Comparison of ENCODE assay signal across 28 cellular contexts in the genomic region with DNA sequence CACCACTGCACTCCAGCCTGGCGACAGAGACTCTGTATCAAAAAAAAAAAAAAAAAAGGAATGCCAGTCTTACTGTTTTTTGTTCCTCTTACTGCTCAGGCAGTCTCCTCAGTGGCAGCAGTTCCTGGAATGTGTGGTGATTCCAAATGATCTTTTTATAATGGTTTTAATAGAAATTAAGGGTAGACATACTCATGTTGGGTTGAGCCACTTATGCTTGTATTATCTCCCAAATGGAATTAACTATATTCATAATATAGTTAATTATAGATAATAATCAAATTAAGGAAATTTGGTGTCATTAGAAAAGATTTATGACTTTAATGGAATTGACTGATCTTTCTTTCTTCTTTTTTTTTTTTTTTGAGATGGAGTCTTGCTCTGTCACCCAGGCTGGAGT.
"Had no signal": no experiment of that assay in that cellular context is flagged by ENCODE, and none has a peak within 500 bp of the region (broad histone marks: within the 10 kb centered on the region; RNA-seq: fewer than 3 reads in every experiment).

No MANE protein-coding gene starts in this region.

- H3K27ac ChIP-seq: heart right ventricle, left lung, lower lobe of right lung, pancreas, prostate gland, skin epidermis, stomach, testis, tibial artery, upper lobe of right lung had no signal

- H3K27me3 ChIP-seq: left lung, pancreas, stomach, testis, tibial artery, upper lobe of right lung had no signal

- H3K9me3 ChIP-seq: lower lobe of right lung, pancreas, prostate gland, stomach, testis, tibial artery, upper lobe of right lung had no signal

- H3K9me3 Mint-ChIP-seq: immature natural killer cell had no signal

- H3K27ac Mint-ChIP-seq: stimulated activated naive B cell treated with anti-CD40 and anti-IgM and Interleukin-4, amounts not matched to agents 10 μg/mL and 1 μg/mL and 100 μg/mL, for 72 hours had no signal

- ATAC-seq: heart right ventricle; left lung; lower lobe of right lung; naive thymus-derived CD8-positive, alpha-beta T cell; pancreas; right cardiac atrium; sciatic nerve; stimulated activated naive B cell treated with anti-CD40 and anti-IgM and Interleukin-4, amounts not matched to agents 10 μg/mL and 1 μg/mL and 100 μg/mL, for 72 hours; stimulated activated naive CD8-positive, alpha-beta T cell treated with anti-CD3 and anti-CD28 coated beads, Interleukin-15, Interleukin-2, amounts not matched to agents 100 U/mL and 50 U/mL, for 24 hours; upper lobe of right lung had no signal

- H3K4me3 ChIP-seq: heart right ventricle, left lung, lower lobe of right lung, pancreas, prostate gland, skin epidermis, stomach, testis, tibial artery, upper lobe of right lung had no signal

- H3K4me1 ChIP-seq: left lung, lower lobe of right lung, pancreas, prostate gland, testis, tibial artery, upper lobe of right lung had no signal

- H3K27me3 Mint-ChIP-seq: naive thymus-derived CD8-positive, alpha-beta T cell; stimulated activated naive B cell treated with anti-CD40 and anti-IgM and Interleukin-4, amounts not matched to agents 10 μg/mL and 1 μg/mL and 100 μg/mL, for 72 hours had no signal

- DNase-seq: heart right ventricle; hypothalamus; immature natural killer cell; kidney; left colon; left lung; lower lobe of right lung; mammary epithelial cell; mesenchymal stem cell; naive thymus-derived CD8-positive, alpha-beta T cell; pancreas; posterior cingulate gyrus; retina; right cardiac atrium; stimulated activated CD4-positive, alpha-beta T cell treated with anti-CD3 and anti-CD28 coated beads, Interleukin-12 subunit alpha, Interleukin-12 subunit beta, amount 100 ng/mL, for 4 hours; stimulated activated CD4-positive, alpha-beta T cell treated with anti-CD3 and anti-CD28 coated beads, Interleukin-15, amount 100 ng/mL, for 24 hours; stimulated activated CD4-positive, alpha-beta T cell treated with anti-CD3 and anti-CD28 coated beads, Interleukin-2, amount 100 ng/mL, for 24 hours; stimulated activated CD4-positive, alpha-beta T cell treated with anti-CD3 and anti-CD28 coated beads, Interleukin-4, amount 100 ng/mL, for 1 hour; stimulated activated naive B cell treated with anti-CD40 and anti-IgM and Interleukin-4, amounts not matched to agents 10 μg/mL and 1 μg/mL and 100 μg/mL, for 72 hours; stimulated activated naive CD8-positive, alpha-beta T cell treated with anti-CD3 and anti-CD28 coated beads, Interleukin-15, Interleukin-2, amounts not matched to agents 100 U/mL and 50 U/mL, for 24 hours; stomach; testis; tibial artery; trophoblast cell; upper lobe of right lung had no signal

- H3K4me3 Mint-ChIP-seq: immature natural killer cell; naive thymus-derived CD8-positive, alpha-beta T cell; stimulated activated naive B cell treated with anti-CD40 and anti-IgM and Interleukin-4, amounts not matched to agents 10 μg/mL and 1 μg/mL and 100 μg/mL, for 72 hours had no signal

- H3K36me3 ChIP-seq: heart right ventricle, left lung, lower lobe of right lung, pancreas, prostate gland, stomach, tibial artery, upper lobe of right lung had no signal
